1 cellular context compared by ENCODE assay signal in genomic region chr20:43187476-43188233, GRCh38.
A peak's percentile ranks its signal among the peaks of the same experiment; 100 is the strongest.
TF ChIP-seq lines count a peak whose summit lies in the region.

No MANE protein-coding gene starts in this region.

TF ChIP-seq in HepG2, 621 proteins besides CTCF, POLR2A, EP300 and RAD21 (continued from another document and continues in another):
- no peak for TF ChIP-seq ZNF142 (CRISPR knock-in tag; IDR thresholded peaks at IDR 0.05)
- peak; percentile 77 for TF ChIP-seq ARID3A (IDR thresholded peaks at IDR 0.05; ENCODE audit: low read depth, low read length)
- TF ChIP-seq, protein P1, sequence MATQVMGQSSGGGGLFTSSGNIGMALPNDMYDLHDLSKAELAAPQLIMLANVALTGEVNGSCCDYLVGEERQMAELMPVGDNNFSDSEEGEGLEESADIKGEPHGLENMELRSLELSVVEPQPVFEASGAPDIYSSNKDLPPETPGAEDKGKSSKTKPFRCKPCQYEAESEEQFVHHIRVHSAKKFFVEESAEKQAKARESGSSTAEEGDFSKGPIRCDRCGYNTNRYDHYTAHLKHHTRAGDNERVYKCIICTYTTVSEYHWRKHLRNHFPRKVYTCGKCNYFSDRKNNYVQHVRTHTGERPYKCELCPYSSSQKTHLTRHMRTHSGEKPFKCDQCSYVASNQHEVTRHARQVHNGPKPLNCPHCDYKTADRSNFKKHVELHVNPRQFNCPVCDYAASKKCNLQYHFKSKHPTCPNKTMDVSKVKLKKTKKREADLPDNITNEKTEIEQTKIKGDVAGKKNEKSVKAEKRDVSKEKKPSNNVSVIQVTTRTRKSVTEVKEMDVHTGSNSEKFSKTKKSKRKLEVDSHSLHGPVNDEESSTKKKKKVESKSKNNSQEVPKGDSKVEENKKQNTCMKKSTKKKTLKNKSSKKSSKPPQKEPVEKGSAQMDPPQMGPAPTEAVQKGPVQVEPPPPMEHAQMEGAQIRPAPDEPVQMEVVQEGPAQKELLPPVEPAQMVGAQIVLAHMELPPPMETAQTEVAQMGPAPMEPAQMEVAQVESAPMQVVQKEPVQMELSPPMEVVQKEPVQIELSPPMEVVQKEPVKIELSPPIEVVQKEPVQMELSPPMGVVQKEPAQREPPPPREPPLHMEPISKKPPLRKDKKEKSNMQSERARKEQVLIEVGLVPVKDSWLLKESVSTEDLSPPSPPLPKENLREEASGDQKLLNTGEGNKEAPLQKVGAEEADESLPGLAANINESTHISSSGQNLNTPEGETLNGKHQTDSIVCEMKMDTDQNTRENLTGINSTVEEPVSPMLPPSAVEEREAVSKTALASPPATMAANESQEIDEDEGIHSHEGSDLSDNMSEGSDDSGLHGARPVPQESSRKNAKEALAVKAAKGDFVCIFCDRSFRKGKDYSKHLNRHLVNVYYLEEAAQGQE (IDR thresholded peaks at IDR 0.05; ENCODE audit: borderline replicate concordance in 1 of 2, low read depth in 1 of 2, low read length in 2 of 2): peak; percentile 62 to 94
- TF ChIP-seq NFKB2 (CRISPR knock-in tag; IDR thresholded peaks at IDR 0.05; ENCODE audit: borderline replicate concordance): peak; percentile 49; the same call in 1 of the 2 replicates
- peak; percentile 51; the same call in 1 of the 2 replicates for TF ChIP-seq ZNF441 (CRISPR knock-in tag; IDR thresholded peaks at IDR 0.05; ENCODE audit: borderline replicate concordance)
- TF ChIP-seq, protein P2, sequence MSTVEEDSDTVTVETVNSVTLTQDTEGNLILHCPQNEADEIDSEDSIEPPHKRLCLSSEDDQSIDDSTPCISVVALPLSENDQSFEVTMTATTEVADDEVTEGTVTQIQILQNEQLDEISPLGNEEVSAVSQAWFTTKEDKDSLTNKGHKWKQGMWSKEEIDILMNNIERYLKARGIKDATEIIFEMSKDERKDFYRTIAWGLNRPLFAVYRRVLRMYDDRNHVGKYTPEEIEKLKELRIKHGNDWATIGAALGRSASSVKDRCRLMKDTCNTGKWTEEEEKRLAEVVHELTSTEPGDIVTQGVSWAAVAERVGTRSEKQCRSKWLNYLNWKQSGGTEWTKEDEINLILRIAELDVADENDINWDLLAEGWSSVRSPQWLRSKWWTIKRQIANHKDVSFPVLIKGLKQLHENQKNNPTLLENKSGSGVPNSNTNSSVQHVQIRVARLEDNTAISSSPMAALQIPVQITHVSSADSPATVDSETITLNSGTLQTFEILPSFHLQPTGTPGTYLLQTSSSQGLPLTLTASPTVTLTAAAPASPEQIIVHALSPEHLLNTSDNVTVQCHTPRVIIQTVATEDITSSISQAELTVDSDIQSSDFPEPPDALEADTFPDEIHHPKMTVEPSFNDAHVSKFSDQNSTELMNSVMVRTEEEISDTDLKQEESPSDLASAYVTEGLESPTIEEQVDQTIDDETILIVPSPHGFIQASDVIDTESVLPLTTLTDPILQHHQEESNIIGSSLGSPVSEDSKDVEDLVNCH (CRISPR knock-in tag; IDR thresholded peaks at IDR 0.05): no peak
- no peak for TF ChIP-seq CENPT (CRISPR knock-in tag; IDR thresholded peaks at IDR 0.05; ENCODE audit: low read depth)
- TF ChIP-seq KDM2A (CRISPR knock-in tag; IDR thresholded peaks at IDR 0.05; ENCODE audit: borderline replicate concordance, low read depth): peak; percentile 39; the same call in 1 of the 2 replicates
- TF ChIP-seq ZNF768 (CRISPR knock-in tag; IDR thresholded peaks at IDR 0.05): 0 out of 2 replicates have a peak, but pooled peaks have one; percentile 20
- TF ChIP-seq MIXL1 (CRISPR knock-in tag; IDR thresholded peaks at IDR 0.05): peak; percentile 37; the same call in 1 of the 2 replicates
- TF ChIP-seq TARDBP (CRISPR knock-in tag; IDR thresholded peaks at IDR 0.05): no peak
- no peak for TF ChIP-seq JUND (CRISPR knock-in tag; IDR thresholded peaks at IDR 0.05)
- 0 out of 2 replicates have a peak, but pooled peaks have one; percentile 36 for TF ChIP-seq ZNF331 (CRISPR knock-in tag; IDR thresholded peaks at IDR 0.05)
- TF ChIP-seq KLF11 (CRISPR knock-in tag; IDR thresholded peaks at IDR 0.05): 0 out of 2 replicates have a peak, but pooled peaks have one; percentile 30
- 0 out of 2 replicates have a peak, but pooled peaks have one; percentile 34 for TF ChIP-seq E2F2 (CRISPR knock-in tag; IDR thresholded peaks at IDR 0.05; ENCODE audit: borderline replicate concordance)
- TF ChIP-seq SPEN (CRISPR knock-in tag; IDR thresholded peaks at IDR 0.05; ENCODE audit: low read depth): no peak
- TF ChIP-seq MZF1 (CRISPR knock-in tag; IDR thresholded peaks at IDR 0.05; ENCODE audit: borderline replicate concordance): no peak
- TF ChIP-seq ZFP36L2 (CRISPR knock-in tag; IDR thresholded peaks at IDR 0.05): 0 out of 2 replicates have a peak, but pooled peaks have one; percentile 21
- peak; percentile 94 for TF ChIP-seq MIER2 (CRISPR knock-in tag; IDR thresholded peaks at IDR 0.05)
- 0 out of 2 replicates have a peak, but pooled peaks have one; percentile 39 for TF ChIP-seq AHR (CRISPR knock-in tag; IDR thresholded peaks at IDR 0.05)
- TF ChIP-seq ZNF232 (CRISPR knock-in tag; IDR thresholded peaks at IDR 0.05; ENCODE audit: borderline replicate concordance): peak; percentile 56; the same call in 1 of the 2 replicates
- 0 out of 2 replicates have a peak, but pooled peaks have one; percentile 11 for TF ChIP-seq SUZ12 (IDR thresholded peaks at IDR 0.05; ENCODE audit: low read depth, low read length)
- TF ChIP-seq BRCA1 (CRISPR knock-in tag; IDR thresholded peaks at IDR 0.05): 0 out of 2 replicates have a peak, but pooled peaks have one; percentile 59
- TF ChIP-seq, protein P3, sequence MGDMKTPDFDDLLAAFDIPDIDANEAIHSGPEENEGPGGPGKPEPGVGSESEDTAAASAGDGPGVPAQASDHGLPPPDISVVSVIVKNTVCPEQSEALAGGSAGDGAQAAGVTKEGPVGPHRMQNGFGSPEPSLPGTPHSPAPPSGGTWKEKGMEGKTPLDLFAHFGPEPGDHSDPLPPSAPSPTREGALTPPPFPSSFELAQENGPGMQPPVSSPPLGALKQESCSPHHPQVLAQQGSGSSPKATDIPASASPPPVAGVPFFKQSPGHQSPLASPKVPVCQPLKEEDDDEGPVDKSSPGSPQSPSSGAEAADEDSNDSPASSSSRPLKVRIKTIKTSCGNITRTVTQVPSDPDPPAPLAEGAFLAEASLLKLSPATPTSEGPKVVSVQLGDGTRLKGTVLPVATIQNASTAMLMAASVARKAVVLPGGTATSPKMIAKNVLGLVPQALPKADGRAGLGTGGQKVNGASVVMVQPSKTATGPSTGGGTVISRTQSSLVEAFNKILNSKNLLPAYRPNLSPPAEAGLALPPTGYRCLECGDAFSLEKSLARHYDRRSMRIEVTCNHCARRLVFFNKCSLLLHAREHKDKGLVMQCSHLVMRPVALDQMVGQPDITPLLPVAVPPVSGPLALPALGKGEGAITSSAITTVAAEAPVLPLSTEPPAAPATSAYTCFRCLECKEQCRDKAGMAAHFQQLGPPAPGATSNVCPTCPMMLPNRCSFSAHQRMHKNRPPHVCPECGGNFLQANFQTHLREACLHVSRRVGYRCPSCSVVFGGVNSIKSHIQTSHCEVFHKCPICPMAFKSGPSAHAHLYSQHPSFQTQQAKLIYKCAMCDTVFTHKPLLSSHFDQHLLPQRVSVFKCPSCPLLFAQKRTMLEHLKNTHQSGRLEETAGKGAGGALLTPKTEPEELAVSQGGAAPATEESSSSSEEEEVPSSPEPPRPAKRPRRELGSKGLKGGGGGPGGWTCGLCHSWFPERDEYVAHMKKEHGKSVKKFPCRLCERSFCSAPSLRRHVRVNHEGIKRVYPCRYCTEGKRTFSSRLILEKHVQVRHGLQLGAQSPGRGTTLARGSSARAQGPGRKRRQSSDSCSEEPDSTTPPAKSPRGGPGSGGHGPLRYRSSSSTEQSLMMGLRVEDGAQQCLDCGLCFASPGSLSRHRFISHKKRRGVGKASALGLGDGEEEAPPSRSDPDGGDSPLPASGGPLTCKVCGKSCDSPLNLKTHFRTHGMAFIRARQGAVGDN (CRISPR knock-in tag; IDR thresholded peaks at IDR 0.05): 0 out of 2 replicates have a peak, but pooled peaks have one; percentile 14
- 0 out of 2 replicates have a peak, but pooled peaks have one; percentile 38 for TF ChIP-seq KDM4B (CRISPR knock-in tag; IDR thresholded peaks at IDR 0.05)
- TF ChIP-seq, protein P4, sequence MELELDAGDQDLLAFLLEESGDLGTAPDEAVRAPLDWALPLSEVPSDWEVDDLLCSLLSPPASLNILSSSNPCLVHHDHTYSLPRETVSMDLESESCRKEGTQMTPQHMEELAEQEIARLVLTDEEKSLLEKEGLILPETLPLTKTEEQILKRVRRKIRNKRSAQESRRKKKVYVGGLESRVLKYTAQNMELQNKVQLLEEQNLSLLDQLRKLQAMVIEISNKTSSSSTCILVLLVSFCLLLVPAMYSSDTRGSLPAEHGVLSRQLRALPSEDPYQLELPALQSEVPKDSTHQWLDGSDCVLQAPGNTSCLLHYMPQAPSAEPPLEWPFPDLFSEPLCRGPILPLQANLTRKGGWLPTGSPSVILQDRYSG (CRISPR knock-in tag; IDR thresholded peaks at IDR 0.05): no peak
- TF ChIP-seq ZFP36 (IDR thresholded peaks at IDR 0.05; ENCODE audit: borderline replicate concordance, low read depth, low read length, partially characterized antibody): peak; percentile 24
- TF ChIP-seq ZNF674 (CRISPR knock-in tag; IDR thresholded peaks at IDR 0.05; ENCODE audit: low read depth): no peak
- TF ChIP-seq EZH2 (conservative IDR thresholded peaks at IDR 0.05; ENCODE audit: low read depth, low read length): peak; percentile 96
- TF ChIP-seq PHF8 (CRISPR knock-in tag; IDR thresholded peaks at IDR 0.05): no peak
- peak; percentile 72 for TF ChIP-seq XRCC5 (optimal IDR thresholded peaks at IDR 0.05; ENCODE audit: low read length)
- no peak for TF ChIP-seq TEAD2 (CRISPR knock-in tag; IDR thresholded peaks at IDR 0.05)
